ENCODE assay signal across 8 cellular contexts in genomic region chr2:46335404-46335965, GRCh38. TPM values are rescaled to one million over a fixed set of nuclear protein-coding genes. Genes with fewer than 3 reads are reported as not detected.
DNase-seq lines count a peak whose midpoint lies in the region; ATAC-seq and TF ChIP-seq lines count a peak whose summit lies in the region.

No MANE protein-coding gene starts in this region.

- TF ChIP-seq CTCF in right atrium auricular region (IDR thresholded peaks at IDR 0.05) (no peak), GM13976 (IDR thresholded peaks at IDR 0.05; ENCODE audit: borderline replicate concordance, control extremely low read depth, extremely low read depth, insufficient read depth, missing control alignments) (no peak)

- no peaks in the 10 kb centered on the region for H3K9me3 ChIP-seq in right atrium auricular region

- no peak for ATAC-seq in HG03378 (IDR thresholded peaks at IDR 0.05; ENCODE audit: unreplicated experiment)

- DNase-seq in EL: peak; percentile 83
- peak in 46 of 58 donors; percentile 18 to 84 (median 48) for DNase-seq in anterior cingulate cortex (lab: John Stamatoyannopoulos, UW)
- no peak for DNase-seq in right atrium auricular region (ENCODE audit: low spot score)
- peak; percentile 37 for DNase-seq in renal cortical epithelial cell (ENCODE audit: low read depth)
- DNase-seq in GM13976 (ENCODE audit: low spot score): no peak
- no peak for DNase-seq in activated naive CD4-positive, alpha-beta T cell treated with Interleukin-2 at 50 U/mL for 16 hours
- DNase-seq in mucosa of gallbladder (ENCODE audit: low spot score): no peak

- in situ Hi-C loops in GM13976 (cut with MboI; ENCODE audit: low sequenced_read_pairs, unreplicated experiment): no loop called here

- peaks cover 0 to 98% of the 10 kb centered on the region in 2 donors for H3K4me1 ChIP-seq in right atrium auricular region

- peak overlapping the region; percentile 83 to 89 for H3K27ac ChIP-seq in right atrium auricular region

- H3K36me3 ChIP-seq in right atrium auricular region: no peaks in the 10 kb centered on the region

- peak overlapping the region; percentile 15 to 27 for H3K4me3 ChIP-seq in right atrium auricular region

- no peaks in the 10 kb centered on the region for H3K27me3 ChIP-seq in right atrium auricular region

RNA-seq across cellular contexts. Expression of gene EPAS1, which starts 38.3 kb away (rescaled TPM):
- total RNA-seq in right atrium auricular region (100 to 1,000 TPM; 257 to 311 TPM), renal cortical epithelial cell (63.7 and 124 TPM in 2 replicates), mucosa of gallbladder (221 TPM)

Comparison
In these comparisons a context has a peak if more than half of its experiments do, and no peak if none do; other contexts are left out.
1. DNase-seq: peak in EL (single experiment), anterior cingulate cortex (46 of 58) and renal cortical epithelial cell (single experiment); none in right atrium auricular region (single experiment), GM13976 (single experiment), activated naive CD4-positive, alpha-beta T cell treated with Interleukin-2 at 50 U/mL for 16 hours (single experiment) and mucosa of gallbladder (single experiment).